In the genomic region with DNA sequence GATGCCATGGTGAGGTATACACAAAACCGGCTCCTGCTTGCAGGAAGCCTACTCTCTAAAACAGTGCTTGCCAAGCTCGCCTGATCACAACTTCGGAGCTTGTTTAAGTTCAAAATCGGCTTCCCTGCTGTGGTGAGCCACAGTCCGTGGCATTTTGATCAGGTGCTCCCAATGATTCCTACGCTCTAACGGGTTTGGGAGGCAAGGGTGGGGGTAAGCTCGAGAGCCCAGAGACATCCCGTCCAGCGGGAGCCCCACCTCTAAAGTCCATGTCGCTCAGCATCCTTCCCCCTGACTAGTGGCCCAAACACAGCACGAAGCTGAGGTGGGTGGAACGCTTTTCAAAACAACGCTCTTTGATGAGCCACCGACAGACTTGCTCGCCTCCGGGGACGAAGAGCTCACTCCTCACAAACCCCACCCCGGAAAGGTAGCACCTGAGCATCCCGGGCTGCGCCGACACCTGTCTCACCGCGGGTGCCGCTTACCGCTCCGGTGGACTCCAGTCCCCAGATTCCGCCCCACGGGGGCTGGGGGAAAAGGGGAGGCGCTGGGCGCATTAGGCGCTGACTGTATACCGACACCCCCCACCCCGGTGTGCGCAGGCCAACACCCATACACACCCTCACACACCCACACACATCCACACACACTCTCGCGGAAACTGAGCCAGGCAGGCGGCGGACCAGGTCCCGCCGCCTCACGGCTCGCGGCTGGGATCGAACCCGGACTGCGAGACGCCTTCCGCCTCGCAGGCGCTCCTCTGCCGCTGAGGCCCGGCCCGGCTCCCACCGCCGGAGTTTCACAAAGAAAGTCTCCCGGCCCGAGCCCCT, we compare ENCODE assay signal across 7 cellular contexts. TPM values are rescaled to one million over a fixed set of nuclear protein-coding genes. Genes with fewer than 3 reads are reported as not detected.
DNase-seq lines count a peak whose midpoint lies in the region; ATAC-seq and TF ChIP-seq lines count a peak whose summit lies in the region.
"Not testable (repeated sequence)": the region's sequence is repeated elsewhere in the genome, so short reads cannot be mapped to it uniquely, and the experiment has no call there.

No MANE protein-coding gene starts in this region.

- H3K27me3 ChIP-seq in mononuclear cell (ENCODE audit: insufficient read depth, low read length): peaks cover 52% of the 10 kb centered on the region

- H3K4me3 ChIP-seq in GM12864 (ENCODE audit: low read depth, low read length) (peak overlapping the region; percentile 47), mononuclear cell (ENCODE audit: low read length) (peak overlapping the region; percentile 26), skeletal muscle cell (ENCODE audit: low read depth, low read length) (peak overlapping the region; percentile 69)

- H3K9me3 ChIP-seq in mononuclear cell (ENCODE audit: low read depth, low read length): not testable (repeated sequence)

- not testable (repeated sequence) for H3K27ac Mint-ChIP-seq in central memory CD8-positive, alpha-beta T cell (ENCODE audit: low read depth)

- not testable (repeated sequence) for ATAC-seq in central memory CD8-positive, alpha-beta T cell (replicated peaks; ENCODE audit: extremely low read depth, poor library complexity, severe bottlenecking)
- peak in 1 of 2 donors; percentile 44 for ATAC-seq in left cardiac atrium

- not testable (repeated sequence) for H3K9me3 Mint-ChIP-seq in central memory CD8-positive, alpha-beta T cell

- peaks cover 28% of the 10 kb centered on the region for H3K4me1 Mint-ChIP-seq in central memory CD8-positive, alpha-beta T cell

- intact Hi-C loops in left cardiac atrium (cut with DNase I): not testable (repeated sequence)

- H3K27me3 Mint-ChIP-seq in central memory CD8-positive, alpha-beta T cell: peaks cover 64% of the 10 kb centered on the region

- not testable (repeated sequence) for H3K36me3 Mint-ChIP-seq in central memory CD8-positive, alpha-beta T cell (ENCODE audit: insufficient read depth)

- not testable (repeated sequence) for TF ChIP-seq CTCF in GM12864 (IDR thresholded peaks at IDR 0.05; ENCODE audit: low read depth, low read length, missing control alignments)

- peak overlapping the region; percentile 62 for H3K4me3 Mint-ChIP-seq in central memory CD8-positive, alpha-beta T cell

- DNase-seq in GM12864 (ENCODE audit: low read depth); central memory CD8-positive, alpha-beta T cell (ENCODE audit: low spot score in 2 of 2); skeletal muscle cell (ENCODE audit: low read depth): not testable (repeated sequence)
- peak; percentile 0 for DNase-seq in NCI-H774 (lab: John Stamatoyannopoulos, UW)
- peak; percentile 56 for DNase-seq in activated CD8-positive, alpha-beta memory T cell treated with anti-CD3 and anti-CD28 coated beads for 24 hours
- peak; percentile 43 for DNase-seq in left cardiac atrium

- peaks cover 19% of the 10 kb centered on the region for H3K4me1 ChIP-seq in mononuclear cell (ENCODE audit: insufficient read depth, low read length)

RNA-seq across cellular contexts. Expression of gene TTC28, which starts 0.6 kb away (rescaled TPM):
- total RNA-seq in left cardiac atrium (10 to 100 TPM; 15.0 to 18.2 TPM), mononuclear cell (1.5 TPM)
